In genomic region chr19:571127-571974, GRCh38 we compare ENCODE assay signal across 1 cellular context.
TF ChIP-seq lines count a peak whose summit lies in the region.

No MANE protein-coding gene starts in this region.

TF ChIP-seq in K562, 482 proteins besides CTCF, POLR2A, EP300 and RAD21 (continued from another document and continues in another):
- TF ChIP-seq EP400 (IDR thresholded peaks at IDR 0.05) (no peak; the same call in 1 of the 2 replicates), MCM7 (IDR thresholded peaks at IDR 0.05) (no peak), XRCC4 (IDR thresholded peaks at IDR 0.05; ENCODE audit: extremely low read depth, insufficient read depth, insufficient read length) (no peak), ZSCAN32 (CRISPR knock-in tag; IDR thresholded peaks at IDR 0.05) (no peak), ZNF146 (CRISPR knock-in tag; IDR thresholded peaks at IDR 0.05; ENCODE audit: unreplicated experiment) (no peak), BCL6 (CRISPR knock-in tag; IDR thresholded peaks at IDR 0.05) (no peak), AFF1 (IDR thresholded peaks at IDR 0.05; ENCODE audit: low read depth in 1 of 2, partially characterized antibody in 2 of 2) (no peak), ZBTB43 (CRISPR knock-in tag; IDR thresholded peaks at IDR 0.05) (0 out of 2 replicates have a peak, but pooled peaks have one; percentile 12), ZNF311 (CRISPR knock-in tag; IDR thresholded peaks at IDR 0.05) (no peak), SIRT6 (IDR thresholded peaks at IDR 0.05; ENCODE audit: low read depth, low read length) (no peak), FOXP4 (CRISPR knock-in tag; IDR thresholded peaks at IDR 0.05; ENCODE audit: borderline replicate concordance) (no peak), ZBTB34 (CRISPR knock-in tag; IDR thresholded peaks at IDR 0.05) (no peak), TFAP4 (CRISPR knock-in tag; IDR thresholded peaks at IDR 0.05; ENCODE audit: borderline replicate concordance) (no peak), KLF6 (CRISPR knock-in tag; IDR thresholded peaks at IDR 0.05; ENCODE audit: borderline replicate concordance) (no peak), HSF4 (CRISPR knock-in tag; IDR thresholded peaks at IDR 0.05; ENCODE audit: borderline replicate concordance) (no peak), TEAD2 (tag; IDR thresholded peaks at IDR 0.05) (no peak; the same call in 1 of the 2 replicates), SUPT5H (IDR thresholded peaks at IDR 0.05) (0 out of 2 replicates have a peak, but pooled peaks have one; percentile 58), GTF2E2 (tag; IDR thresholded peaks at IDR 0.05) (no peak), ELK1 (CRISPR knock-in tag; IDR thresholded peaks at IDR 0.05) (no peak), ZNF551 (CRISPR knock-in tag; IDR thresholded peaks at IDR 0.05) (no peak), MNT (conservative IDR thresholded peaks at IDR 0.05) (0 out of 4 replicates have a peak, but pooled peaks of 1 of the 2 experiments have one; percentile 15), SRSF9 (IDR thresholded peaks at IDR 0.05; ENCODE audit: borderline replicate concordance, low read depth, low read length) (no peak), STAT5B (CRISPR knock-in tag; IDR thresholded peaks at IDR 0.05) (no peak), E2F6 (IDR thresholded peaks at IDR 0.05; ENCODE audit: borderline replicate concordance in 1 of 2, extremely low read depth in 1 of 2, insufficient read depth in 1 of 2, insufficient read length in 1 of 2, low read depth in 1 of 2, low read length in 1 of 2, poor library complexity in 1 of 2, severe bottlenecking in 1 of 2) (peak; percentile 75 to 84), SREBF1 (IDR thresholded peaks at IDR 0.05; ENCODE audit: borderline replicate concordance, low read depth, low read length) (no peak), MTF1 (CRISPR knock-in tag; IDR thresholded peaks at IDR 0.05; ENCODE audit: borderline replicate concordance) (no peak), MTA1 (IDR thresholded peaks at IDR 0.05; ENCODE audit: borderline replicate concordance) (no peak), NFATC3 (IDR thresholded peaks at IDR 0.05) (no peak), ZNF717 (CRISPR knock-in tag; IDR thresholded peaks at IDR 0.05) (no peak), YBX1 (IDR thresholded peaks at IDR 0.05) (no peak), TFAM (CRISPR knock-in tag; conservative IDR thresholded peaks at IDR 0.05) (no peak), SIN3B (IDR thresholded peaks at IDR 0.05; ENCODE audit: low read depth) (0 out of 2 replicates have a peak, but pooled peaks have one; percentile 14), NR0B1 (IDR thresholded peaks at IDR 0.05; ENCODE audit: partially characterized antibody) (no peak), BCOR (IDR thresholded peaks at IDR 0.05) (0 out of 2 replicates have a peak, but pooled peaks have one; percentile 4), ZBTB26 (CRISPR knock-in tag; IDR thresholded peaks at IDR 0.05) (no peak), HDAC8 (tag; IDR thresholded peaks at IDR 0.05) (no peak), ZNF444 (CRISPR knock-in tag; IDR thresholded peaks at IDR 0.05) (no peak), BMI1 (IDR thresholded peaks at IDR 0.05; ENCODE audit: low read length) (no peak), KDM2B (CRISPR knock-in tag; IDR thresholded peaks at IDR 0.05) (0 out of 2 replicates have a peak, but pooled peaks have one; percentile 4), LCOR (CRISPR knock-in tag; IDR thresholded peaks at IDR 0.05) (0 out of 2 replicates have a peak, but pooled peaks have one; percentile 56), TEAD1 (CRISPR knock-in tag; IDR thresholded peaks at IDR 0.05) (peak in 1 of 2 experiments; percentile 91; a peak in 1 of 4 replicates), JUNB (CRISPR knock-in tag; conservative IDR thresholded peaks at IDR 0.05) (no peak), SETDB1 (IDR thresholded peaks at IDR 0.05; ENCODE audit: low read length) (no peak), ATF7 (IDR thresholded peaks at IDR 0.05) (no peak; the same call in 1 of the 2 replicates), ZNF583 (CRISPR knock-in tag; IDR thresholded peaks at IDR 0.05) (no peak), CLOCK (CRISPR knock-in tag; IDR thresholded peaks at IDR 0.05; ENCODE audit: borderline replicate concordance) (no peak), IRF2 (CRISPR knock-in tag; IDR thresholded peaks at IDR 0.05) (no peak)
